ENCODE assay signal across 1 cellular context in the genomic region with DNA sequence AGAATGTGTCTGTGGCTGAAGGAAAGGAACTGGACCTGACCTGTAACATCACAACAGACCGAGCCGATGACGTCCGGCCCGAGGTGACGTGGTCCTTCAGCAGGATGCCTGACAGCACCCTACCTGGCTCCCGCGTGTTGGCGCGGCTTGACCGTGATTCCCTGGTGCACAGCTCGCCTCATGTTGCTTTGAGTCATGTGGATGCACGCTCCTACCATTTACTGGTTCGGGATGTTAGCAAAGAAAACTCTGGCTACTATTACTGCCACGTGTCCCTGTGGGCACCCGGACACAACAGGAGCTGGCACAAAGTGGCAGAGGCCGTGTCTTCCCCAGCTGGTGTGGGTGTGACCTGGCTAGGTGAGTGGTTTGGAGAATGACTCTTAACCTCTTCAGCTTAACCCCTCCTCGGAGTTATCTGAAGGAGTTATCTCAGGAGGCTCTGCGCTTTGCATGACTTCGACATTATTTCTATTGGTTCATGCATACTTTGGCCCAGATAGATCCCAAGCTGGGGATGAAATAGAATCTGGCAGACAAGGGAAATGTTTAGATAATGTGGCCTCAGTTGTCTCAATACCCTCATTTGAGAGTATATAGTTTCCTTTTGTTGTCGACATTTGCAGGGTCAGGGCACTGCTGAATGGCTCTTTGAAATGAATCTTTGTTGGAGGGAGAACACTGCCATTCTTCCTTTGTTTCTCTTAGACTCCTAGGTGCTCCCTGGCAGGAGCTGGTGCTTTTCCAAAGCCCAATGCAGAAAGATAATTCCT.
TF ChIP-seq lines count a peak whose summit lies in the region.

No MANE protein-coding gene starts in this region.

TF ChIP-seq in GM23338, 12 proteins besides CTCF, POLR2A, EP300 and RAD21:
- no peak for TF ChIP-seq EZH2 (IDR thresholded peaks at IDR 0.05; ENCODE audit: low read depth, unreplicated experiment)
- TF ChIP-seq POLR2AphosphoS5 (IDR thresholded peaks at IDR 0.05; ENCODE audit: low read depth) = no peak
- no peak for TF ChIP-seq NANOG (IDR thresholded peaks at IDR 0.05; ENCODE audit: borderline replicate concordance)
- TF ChIP-seq, protein P1, sequence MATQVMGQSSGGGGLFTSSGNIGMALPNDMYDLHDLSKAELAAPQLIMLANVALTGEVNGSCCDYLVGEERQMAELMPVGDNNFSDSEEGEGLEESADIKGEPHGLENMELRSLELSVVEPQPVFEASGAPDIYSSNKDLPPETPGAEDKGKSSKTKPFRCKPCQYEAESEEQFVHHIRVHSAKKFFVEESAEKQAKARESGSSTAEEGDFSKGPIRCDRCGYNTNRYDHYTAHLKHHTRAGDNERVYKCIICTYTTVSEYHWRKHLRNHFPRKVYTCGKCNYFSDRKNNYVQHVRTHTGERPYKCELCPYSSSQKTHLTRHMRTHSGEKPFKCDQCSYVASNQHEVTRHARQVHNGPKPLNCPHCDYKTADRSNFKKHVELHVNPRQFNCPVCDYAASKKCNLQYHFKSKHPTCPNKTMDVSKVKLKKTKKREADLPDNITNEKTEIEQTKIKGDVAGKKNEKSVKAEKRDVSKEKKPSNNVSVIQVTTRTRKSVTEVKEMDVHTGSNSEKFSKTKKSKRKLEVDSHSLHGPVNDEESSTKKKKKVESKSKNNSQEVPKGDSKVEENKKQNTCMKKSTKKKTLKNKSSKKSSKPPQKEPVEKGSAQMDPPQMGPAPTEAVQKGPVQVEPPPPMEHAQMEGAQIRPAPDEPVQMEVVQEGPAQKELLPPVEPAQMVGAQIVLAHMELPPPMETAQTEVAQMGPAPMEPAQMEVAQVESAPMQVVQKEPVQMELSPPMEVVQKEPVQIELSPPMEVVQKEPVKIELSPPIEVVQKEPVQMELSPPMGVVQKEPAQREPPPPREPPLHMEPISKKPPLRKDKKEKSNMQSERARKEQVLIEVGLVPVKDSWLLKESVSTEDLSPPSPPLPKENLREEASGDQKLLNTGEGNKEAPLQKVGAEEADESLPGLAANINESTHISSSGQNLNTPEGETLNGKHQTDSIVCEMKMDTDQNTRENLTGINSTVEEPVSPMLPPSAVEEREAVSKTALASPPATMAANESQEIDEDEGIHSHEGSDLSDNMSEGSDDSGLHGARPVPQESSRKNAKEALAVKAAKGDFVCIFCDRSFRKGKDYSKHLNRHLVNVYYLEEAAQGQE (IDR thresholded peaks at IDR 0.05; ENCODE audit: unreplicated experiment) = no peak
- TF ChIP-seq ZNF331 (CRISPR knock-in tag; IDR thresholded peaks at IDR 0.05; ENCODE audit: low read depth) = no peak
